Comparison of ENCODE assay signal across 10 cellular contexts in the genomic region with DNA sequence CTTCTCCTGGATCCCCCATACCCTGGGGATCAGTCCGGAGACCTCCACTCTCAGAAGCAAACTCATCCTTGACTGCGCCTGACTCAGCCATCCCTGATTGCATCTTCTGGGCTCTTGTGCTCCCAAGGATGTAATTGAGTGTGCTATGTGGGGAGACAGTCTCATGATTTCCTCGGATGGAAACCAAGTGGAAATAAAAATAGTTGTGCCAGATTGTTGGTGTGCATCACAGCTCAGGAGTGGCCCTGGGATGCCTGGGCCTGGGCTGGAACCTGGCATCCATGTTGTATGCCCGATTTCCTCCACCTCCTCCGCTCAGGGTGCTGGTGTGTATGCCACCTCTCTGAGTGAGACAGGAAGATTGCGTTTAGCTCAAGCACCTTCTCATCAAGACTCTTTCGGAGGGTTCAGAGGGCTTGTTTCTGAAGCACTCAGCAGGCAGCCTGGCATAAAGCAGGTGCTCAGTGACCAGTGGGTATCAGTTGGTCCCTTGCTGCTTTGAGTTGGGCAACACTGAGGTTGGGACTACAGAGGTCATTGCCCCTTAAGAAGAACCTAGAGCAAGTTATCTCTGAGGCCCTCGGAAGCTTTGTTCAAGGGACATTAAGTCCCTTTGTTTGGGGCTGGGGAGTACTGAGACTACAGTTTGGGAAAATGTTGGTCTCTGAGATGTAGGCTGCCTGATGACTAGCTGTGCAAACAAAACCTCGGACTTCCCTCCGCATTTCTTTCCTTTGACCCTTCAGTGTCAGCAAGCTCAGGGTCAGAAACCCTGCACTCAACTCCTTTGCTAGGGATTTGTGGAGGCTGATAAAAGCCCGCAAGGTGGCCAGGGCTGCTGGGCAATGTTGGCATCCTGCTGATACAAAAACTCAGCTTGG. TPM values are rescaled to one million over a fixed set of nuclear protein-coding genes. Genes with fewer than 3 reads are reported as not detected.
DNase-seq lines count a peak whose midpoint lies in the region; ATAC-seq and TF ChIP-seq lines count a peak whose summit lies in the region.
"Had no signal": no experiment of that assay in that cellular context is flagged by ENCODE, and none has a peak within 500 bp of the region (broad histone marks: within the 10 kb centered on the region; RNA-seq: fewer than 3 reads in every experiment).

No MANE protein-coding gene starts in this region.

- no peak for ATAC-seq in naive thymus-derived CD8-positive, alpha-beta T cell

- no peaks in the 10 kb centered on the region for H3K36me3 Mint-ChIP-seq in activated CD4-positive, alpha-beta T cell treated with anti-CD3 and anti-CD28 coated beads, Interleukin-2, amount 10 ng/mL, durations not matched to agents 24 days and 14 days (ENCODE audit: low read depth)
- H3K36me3 Mint-ChIP-seq in naive thymus-derived CD8-positive, alpha-beta T cell = no peaks in the 10 kb centered on the region

- H3K4me3 ChIP-seq in mesodermal cell (ENCODE audit: extremely low read depth, insufficient read depth, low read length, poor library complexity, severe bottlenecking) = no peak overlapping the region
- H3K4me3 ChIP-seq in tibial nerve = no peak overlapping the region

- H3K27ac Mint-ChIP-seq in activated CD4-positive, alpha-beta T cell treated with anti-CD3 and anti-CD28 coated beads, Interleukin-2, amount 10 ng/mL, durations not matched to agents 24 days and 14 days = peak overlapping the region; percentile 69
- peak overlapping the region in 2 of 10 donors; percentile 57 to 76 for H3K27ac Mint-ChIP-seq in naive thymus-derived CD8-positive, alpha-beta T cell

- no peak for TF ChIP-seq EP300 in tibial nerve (IDR thresholded peaks at IDR 0.05)

- intact Hi-C loops in activated CD4-positive, alpha-beta T cell treated with anti-CD3 and anti-CD28 coated beads, Interleukin-2, amount 10 ng/mL, durations not matched to agents 24 days and 14 days (cut with micrococcal nuclease) = loop anchor here (2.0 kb wide), 2 partner anchors 23 to 65 kb away; no protein-coding TSS in a partner anchor

- H3K9me3 Mint-ChIP-seq in activated CD4-positive, alpha-beta T cell treated with anti-CD3 and anti-CD28 coated beads, Interleukin-2, amount 10 ng/mL, durations not matched to agents 24 days and 14 days = no peaks in the 10 kb centered on the region
- no peaks in the 10 kb centered on the region for H3K9me3 Mint-ChIP-seq in naive thymus-derived CD8-positive, alpha-beta T cell

- no peaks in the 10 kb centered on the region for H3K27me3 ChIP-seq in tibial nerve

- H3K9me3 ChIP-seq in mesodermal cell (ENCODE audit: control insufficient read depth, low read length) (no peaks in the 10 kb centered on the region), tibial nerve (no peaks in the 10 kb centered on the region)

- H3K4me1 Mint-ChIP-seq in activated CD4-positive, alpha-beta T cell treated with anti-CD3 and anti-CD28 coated beads, Interleukin-2, amount 10 ng/mL, durations not matched to agents 24 days and 14 days = peaks cover 53% of the 10 kb centered on the region
- H3K4me1 Mint-ChIP-seq in naive thymus-derived CD8-positive, alpha-beta T cell = peaks cover 28 to 53% (median 50%) of the 10 kb centered on the region in 4 donors

- H3K36me3 ChIP-seq in mesodermal cell (ENCODE audit: control insufficient read depth, insufficient read depth, low read length) = no peaks in the 10 kb centered on the region
- H3K36me3 ChIP-seq in tibial nerve = no peaks in the 10 kb centered on the region

- no peak for TF ChIP-seq CTCF in tibial nerve (IDR thresholded peaks at IDR 0.05)

- no peak for DNase-seq in activated CD4-positive, alpha-beta T cell treated with anti-CD3 and anti-CD28 coated beads, Interleukin-2, amount 10 ng/mL, durations not matched to agents 24 days and 14 days
- DNase-seq in activated CD4-positive, alpha-beta T cell treated with anti-CD3 and anti-CD28 coated beads, Interleukin-2, amount 50 U/mL, for 48 hours = no peak
- DNase-seq in caudate nucleus (lab: John Stamatoyannopoulos, UW) = no peak
- no peak for DNase-seq in tibial nerve (ENCODE audit: low spot score in 2 of 2)
- no peak for DNase-seq in Kasumi-1 (lab: John Stamatoyannopoulos, UW)
- no peak for DNase-seq in naive thymus-derived CD8-positive, alpha-beta T cell
- DNase-seq in SHP77 (lab: John Stamatoyannopoulos, UW) = no peak
- DNase-seq: activated CD4-positive, alpha-beta T cell treated with anti-CD3 and anti-CD28 coated beads, Interleukin-2, amount 50 U/mL, for 1 hour; KG1 had no signal

- H3K27ac ChIP-seq in caudate nucleus (ENCODE audit: low read depth, low read length) (peak overlapping the region; percentile 20), mesodermal cell (ENCODE audit: low read depth, low read length, severe bottlenecking) (peak overlapping the region; percentile 96), tibial nerve (peak overlapping the region in 3 of 4 donors; percentile 25 to 75 (median 64))

- POLR2A ChIA-PET in naive thymus-derived CD8-positive, alpha-beta T cell (lab: Charles Lee) = no interaction called here

- WGBS in mesodermal cell (ENCODE audit: insufficient coverage in 2 of 2), 2 experiments = 89 to 93% methylated on average over 7 to 10 of the region's 11 CpGs
- 71 to 72% methylated on average over 11 of the region's 11 CpGs for WGBS in tibial nerve, 2 donors

- H3K4me3 Mint-ChIP-seq in activated CD4-positive, alpha-beta T cell treated with anti-CD3 and anti-CD28 coated beads, Interleukin-2, amount 10 ng/mL, durations not matched to agents 24 days and 14 days = peak overlapping the region; percentile 30
- H3K4me3 Mint-ChIP-seq in naive thymus-derived CD8-positive, alpha-beta T cell = peak overlapping the region in 4 of 10 donors; percentile 32 to 47 (median 40)

- no peak for TF ChIP-seq POLR2A in tibial nerve (IDR thresholded peaks at IDR 0.05)

- peaks cover 47% of the 10 kb centered on the region for H3K4me1 ChIP-seq in mesodermal cell (ENCODE audit: control insufficient read depth, insufficient read depth, low read length, poor library complexity, severe bottlenecking)
- H3K4me1 ChIP-seq in tibial nerve = peaks cover 0 to 47% (median 34%) of the 10 kb centered on the region in 4 donors

- H3K27me3 Mint-ChIP-seq in activated CD4-positive, alpha-beta T cell treated with anti-CD3 and anti-CD28 coated beads, Interleukin-2, amount 10 ng/mL, durations not matched to agents 24 days and 14 days = no peaks in the 10 kb centered on the region
- H3K27me3 Mint-ChIP-seq in naive thymus-derived CD8-positive, alpha-beta T cell = no peaks in the 10 kb centered on the region

RNA-seq across cellular contexts. Expression of gene MICAL2, which starts 24.8 kb away (rescaled TPM):
- 501 and 510 TPM in 2 replicates for total RNA-seq in activated CD4-positive, alpha-beta T cell treated with anti-CD3 and anti-CD28 coated beads, Interleukin-2, amount 10 ng/mL, durations not matched to agents 24 days and 14 days
- polyA plus RNA-seq in mesodermal cell (2013, experiment 1 of 2) = 99.2 TPM
- polyA plus RNA-seq in mesodermal cell (2013, experiment 2 of 2) = 85.1 TPM
- 100 to 1,000 TPM in 2 of 4 donors, 10 to 100 TPM in 2; 87.0 to 136 (median 101) TPM for total RNA-seq in tibial nerve
- total RNA-seq in naive thymus-derived CD8-positive, alpha-beta T cell = 1 to 10 TPM; 5.0 to 7.0 TPM
- 10 to 100 TPM in 1 of 3 donors, 1 to 10 TPM in 2; 2.3 to 12.3 (median 2.8) TPM for polyA plus RNA-seq in naive thymus-derived CD8-positive, alpha-beta T cell

Comparison
In these comparisons a context has a peak if more than half of its experiments do, and no peak if none do; other contexts are left out.
1. H3K27ac ChIP-seq: peak in every context shown above with its lines; median percentile 96 in mesodermal cell; 64 in tibial nerve; 20 in caudate nucleus.
2. RNA of gene MICAL2, which starts 24.8 kb away (total RNA-seq): 501 to 510 TPM in activated CD4-positive, alpha-beta T cell treated with anti-CD3 and anti-CD28 coated beads, Interleukin-2, amount 10 ng/mL, durations not matched to agents 24 days and 14 days and 87.0 to 136 TPM in tibial nerve; 5.0 to 7.0 TPM in naive thymus-derived CD8-positive, alpha-beta T cell; every median in the first group is over 10 times any median in the second.